8 cellular contexts compared by ENCODE assay signal in genomic region chr16:74695450-74696422, GRCh38. TPM values are rescaled to one million over a fixed set of nuclear protein-coding genes. Genes with fewer than 3 reads are reported as not detected.
A peak's percentile ranks its signal among the peaks of the same experiment; 100 is the strongest.
DNase-seq lines count a peak whose midpoint lies in the region; ATAC-seq and TF ChIP-seq lines count a peak whose summit lies in the region.

No MANE protein-coding gene starts in this region.

- H3K27me3 ChIP-seq in right atrium auricular region = no peaks in the 10 kb centered on the region

- peak overlapping the region; percentile 83 for H3K4me3 Mint-ChIP-seq in progenitor cell of endocrine pancreas (ENCODE audit: low read depth)

- peak; percentile 88 for ATAC-seq in GM18498 (IDR thresholded peaks at IDR 0.05; ENCODE audit: unreplicated experiment)
- ATAC-seq in HG02763 (IDR thresholded peaks at IDR 0.05; ENCODE audit: unreplicated experiment) = peak; percentile 77

- no peaks in the 10 kb centered on the region for H3K36me3 ChIP-seq in right atrium auricular region

- peaks cover 0 to 6% of the 10 kb centered on the region in 2 donors for H3K4me1 ChIP-seq in right atrium auricular region

- peak overlapping the region; percentile 15 for H3K27ac Mint-ChIP-seq in progenitor cell of endocrine pancreas

- H3K36me3 Mint-ChIP-seq in progenitor cell of endocrine pancreas (ENCODE audit: insufficient read depth) = no peaks in the 10 kb centered on the region

- H3K9me3 Mint-ChIP-seq in progenitor cell of endocrine pancreas (ENCODE audit: low read depth) = no peaks in the 10 kb centered on the region

- TF ChIP-seq CTCF in right atrium auricular region (IDR thresholded peaks at IDR 0.05) (no peak), progenitor cell of endocrine pancreas (IDR thresholded peaks at IDR 0.05; ENCODE audit: unreplicated experiment) (no peak)

- H3K4me3 ChIP-seq in right atrium auricular region = peak overlapping the region; percentile 32 to 44

- peaks cover 18% of the 10 kb centered on the region for H3K27me3 Mint-ChIP-seq in progenitor cell of endocrine pancreas

- H3K9me3 ChIP-seq in right atrium auricular region = no peaks in the 10 kb centered on the region

- DNase-seq in NCI-H1105 treated with DMSO at 0.1 percent for 48 hours (lab: John Stamatoyannopoulos, UW) = peak; percentile 29
- DNase-seq in SW 1271 (lab: John Stamatoyannopoulos, UW) = peak; percentile 39 to 87
- peak in 54 of 58 donors; percentile 18 to 91 (median 72) for DNase-seq in anterior cingulate cortex (lab: John Stamatoyannopoulos, UW)
- peak; percentile 92 for DNase-seq in right atrium auricular region (ENCODE audit: low spot score)
- DNase-seq in progenitor cell of endocrine pancreas (ENCODE audit: low spot score, unreplicated experiment) = peak; percentile 39
- no peak for DNase-seq in cortex of kidney (lab: John Stamatoyannopoulos, UW)

- H3K4me1 Mint-ChIP-seq in progenitor cell of endocrine pancreas (ENCODE audit: low read depth) = peaks cover 5% of the 10 kb centered on the region

- peak overlapping the region; percentile 22 to 23 for H3K27ac ChIP-seq in right atrium auricular region

RNA-seq across cellular contexts. Expression of gene MLKL, which starts 4.9 kb away (rescaled TPM):
- total RNA-seq in right atrium auricular region (1 to 10 TPM; 4.3 to 6.2 TPM), progenitor cell of endocrine pancreas (0.24 and 1.1 TPM in 2 replicates)

RNA-seq across cellular contexts. Expression of gene RFWD3, which starts 29.1 kb away (rescaled TPM):
- 1 to 10 TPM; 2.9 to 9.7 TPM for total RNA-seq in right atrium auricular region
- 40.3 and 48.4 TPM in 2 replicates for total RNA-seq in progenitor cell of endocrine pancreas
